In genomic region chr16:56357765-56358322, GRCh38 we compare ENCODE assay signal across 9 cellular contexts.
A peak's percentile ranks its signal among the peaks of the same experiment; 100 is the strongest.
DNase-seq lines count a peak whose midpoint lies in the region; ATAC-seq and TF ChIP-seq lines count a peak whose summit lies in the region.
"Had no signal": no experiment of that assay in that cellular context is flagged by ENCODE, and none has a peak within 500 bp of the region (broad histone marks: within the 10 kb centered on the region; RNA-seq: fewer than 3 reads in every experiment).

No MANE protein-coding gene starts in this region.

- peak overlapping the region; percentile 91 for H4K5ac ChIP-seq in IMR-90 (ENCODE audit: low read depth, low read length)

- 0 out of 2 replicates have a peak, but pooled peaks have one; percentile 15 for TF ChIP-seq CTCF in AG04450 (IDR thresholded peaks at IDR 0.05; ENCODE audit: low read depth, low read length)
- TF ChIP-seq CTCF in IMR-90 (conservative IDR thresholded peaks at IDR 0.05; ENCODE audit: low read depth, low read length), result no peak
- TF ChIP-seq CTCF in body of pancreas (IDR thresholded peaks at IDR 0.05), result no peak
- TF ChIP-seq CTCF in GM20000 (IDR thresholded peaks at IDR 0.05; ENCODE audit: extremely low read depth, missing control alignments), result no peak
- no peak for TF ChIP-seq CTCF in colonic mucosa (IDR thresholded peaks at IDR 0.05)

- peak overlapping the region; percentile 89 for H3K4ac ChIP-seq in IMR-90 (ENCODE audit: low read depth, low read length)

- POLR2A ChIA-PET in AG04450 (lab: Yijun Ruan, JAX), result no interaction called here
- POLR2A ChIA-PET in IMR-90 (lab: Charles Lee; ENCODE audit: unreplicated experiment), result no interaction called here

- H3K9me3 ChIP-seq in AG04450 (ENCODE audit: control insufficient read depth, insufficient read depth, low read length) (no peaks in the 10 kb centered on the region), IMR-90 (ENCODE audit: control insufficient read depth, insufficient read depth, low read length) (no peaks in the 10 kb centered on the region), body of pancreas (no peaks in the 10 kb centered on the region), mesodermal cell (ENCODE audit: control insufficient read depth, low read length) (no peaks in the 10 kb centered on the region), colonic mucosa (no peaks in the 10 kb centered on the region)
- H3K9me3 ChIP-seq: upper lobe of left lung had no signal

- H3K27me3 ChIP-seq in AG04450 (ENCODE audit: control insufficient read depth, insufficient read depth, low read length) (no peaks in the 10 kb centered on the region), IMR-90 (ENCODE audit: control insufficient read depth, insufficient read depth, low read length) (no peaks in the 10 kb centered on the region), body of pancreas (no peaks in the 10 kb centered on the region), colonic mucosa (no peaks in the 10 kb centered on the region)
- H3K27me3 ChIP-seq: upper lobe of left lung had no signal

- H2AFZ ChIP-seq in IMR-90 (replicated peaks; ENCODE audit: low read length, poor library complexity), result peak overlapping the region; percentile 95

- H2AK9ac ChIP-seq in IMR-90 (replicated peaks; ENCODE audit: low read depth, low read length, poor library complexity), result peak overlapping the region; percentile 92

- peak overlapping the region; percentile 82 for H3K23ac ChIP-seq in IMR-90 (ENCODE audit: low read depth, low read length)

- H3K14ac ChIP-seq in IMR-90 (replicated peaks; ENCODE audit: low read depth, low read length), result peak overlapping the region; percentile 86

- ATAC-seq in IMR-90 (ENCODE audit: low read depth), result no peak
- no peak for ATAC-seq in body of pancreas

- H2BK20ac ChIP-seq in IMR-90 (ENCODE audit: low read depth, low read length), result peak overlapping the region; percentile 60

- peak overlapping the region; percentile 84 to 93 for H4K8ac ChIP-seq in IMR-90 (ENCODE audit: low read depth in 2 of 2, low read length in 2 of 2)

- in situ Hi-C loops in IMR-90 (cut with MboI; ENCODE audit: low sequenced_read_pairs), result loop anchor here (25.0 kb wide), 1 partner anchor 871 kb away; the partner anchor contains the start of gene MMP2

- H2BK120ac ChIP-seq in IMR-90 (ENCODE audit: low read depth, low read length), result peak overlapping the region; percentile 75

- no peak for TF ChIP-seq POLR2A in IMR-90 (IDR thresholded peaks at IDR 0.05; ENCODE audit: low read depth, low read length)
- no peak for TF ChIP-seq POLR2A in body of pancreas (IDR thresholded peaks at IDR 0.05)

- no peak for TF ChIP-seq RAD21 in IMR-90 (IDR thresholded peaks at IDR 0.05; ENCODE audit: low read length)

- CTCF ChIA-PET in AG04450 (lab: Charles Lee), result interaction anchor here (2.8 to 3.7 kb wide), 2 partner anchors 12 to 39 kb away, joined by 26 to 28 read pairs; no protein-coding TSS in a partner anchor
- CTCF ChIA-PET in IMR-90 (lab: Yijun Ruan, JAX), result no interaction called here

- DNase-seq in AG04450 (ENCODE audit: low read depth, low spot score) (no peak), IMR-90 (no peak), body of pancreas (peak in 3 of 4 donors; percentile 3 to 12 (median 6)), NCI-H526 (lab: John Stamatoyannopoulos, UW) (no peak), GM20000 (ENCODE audit: low spot score) (no peak), amygdala (lab: John Stamatoyannopoulos, UW) (no peak), colonic mucosa (no peak)

- 80% methylated on average over 1 of the region's 13 CpGs; no CpG with 5 or more reads in 1 of the 2 experiments for WGBS in IMR-90 (ENCODE audit: extremely low coverage in 2 of 2, insufficient read length in 1 of 2), 2 experiments
- WGBS in body of pancreas, 2 donors, result 67 to 82% methylated on average over 8 to 13 of the region's 13 CpGs
- WGBS in mesodermal cell (ENCODE audit: insufficient coverage in 2 of 2), 2 experiments, result 85 to 94% methylated on average over 10 to 11 of the region's 13 CpGs

- H3K9ac ChIP-seq in IMR-90 (ENCODE audit: low read depth, low read length) (peak overlapping the region; percentile 58), colonic mucosa (ENCODE audit: low read depth in 2 of 2, low read length in 2 of 2) (no peak overlapping the region)

- H3K4me1 ChIP-seq in IMR-90 (ENCODE audit: control insufficient read depth, insufficient read depth, low read length) (peaks cover 12% of the 10 kb centered on the region), body of pancreas (peaks cover 10% of the 10 kb centered on the region), mesodermal cell (ENCODE audit: control insufficient read depth, insufficient read depth, low read length, poor library complexity, severe bottlenecking) (peaks cover 12% of the 10 kb centered on the region), colonic mucosa (peaks cover 4% of the 10 kb centered on the region)

- H3K4me3 ChIP-seq in AG04450 (ENCODE audit: low read depth, low read length), result no peak overlapping the region
- H3K4me3 ChIP-seq in IMR-90 (ENCODE audit: insufficient read depth, low read depth, low read length), result no peak overlapping the region
- H3K4me3 ChIP-seq in body of pancreas, result no peak overlapping the region
- H3K4me3 ChIP-seq in mesodermal cell (ENCODE audit: extremely low read depth, insufficient read depth, low read length, poor library complexity, severe bottlenecking), result no peak overlapping the region
- no peak overlapping the region for H3K4me3 ChIP-seq in colonic mucosa

- peaks cover 8% of the 10 kb centered on the region for H3K9me1 ChIP-seq in IMR-90 (ENCODE audit: insufficient read depth, low read length)

- peak overlapping the region; percentile 87 for H2BK5ac ChIP-seq in IMR-90 (ENCODE audit: low read depth, low read length, poor library complexity, severe bottlenecking)

- intact Hi-C loops in IMR-90 (cut with micrococcal nuclease) (loop anchor here (2.0 to 10.0 kb wide), 2 partner anchors 67 to 247 kb away; partner anchors contain the start of genes AMFR and MT2A), body of pancreas (cut with DNase I) (no loop called here), colonic mucosa (cut with DNase I) (no loop called here)

- peak overlapping the region; percentile 99 for H4K91ac ChIP-seq in IMR-90 (ENCODE audit: insufficient read depth, low read depth, low read length)

- H3K56ac ChIP-seq in IMR-90 (ENCODE audit: extremely low read depth, insufficient read depth, low read length), result peak overlapping the region; percentile 87; the same call in 1 of the 2 replicates

- peak overlapping the region; percentile 76 for H3K4me2 ChIP-seq in IMR-90 (ENCODE audit: low read depth, low read length)

- H3K79me1 ChIP-seq in IMR-90 (ENCODE audit: low read depth in 1 of 2, low read length in 2 of 2), result peaks cover 0 to 8% of the 10 kb centered on the region in 2 experiments; a peak in 1 of 4 replicates

- H3K36me3 ChIP-seq in IMR-90 (ENCODE audit: control insufficient read depth, insufficient read depth, low read length) (peaks cover 16% of the 10 kb centered on the region), body of pancreas (replicated peaks in 1 of 2; ENCODE audit: insufficient read depth in 1 of 2, low read depth in 2 of 2) (peaks cover 0 to 6% of the 10 kb centered on the region in 2 donors), mesodermal cell (ENCODE audit: control insufficient read depth, insufficient read depth, low read length) (peaks cover 19% of the 10 kb centered on the region), colonic mucosa (peaks cover 6% of the 10 kb centered on the region)

- peak overlapping the region; percentile 90; the same call in 2 of the 3 replicates for H2BK15ac ChIP-seq in IMR-90 (ENCODE audit: low read depth, low read length)

- H4K20me1 ChIP-seq in IMR-90 (ENCODE audit: insufficient read depth, low read length), result no peaks in the 10 kb centered on the region

- H3K27ac ChIP-seq in AG04450 (ENCODE audit: low read depth, low read length), result peak overlapping the region; percentile 94
- peak overlapping the region; percentile 78 for H3K27ac ChIP-seq in IMR-90 (ENCODE audit: insufficient read depth, low read length)
- H3K27ac ChIP-seq in body of pancreas, result peak overlapping the region in 3 of 4 donors; percentile 40 to 46 (median 40)
- H3K27ac ChIP-seq in mesodermal cell (ENCODE audit: low read depth, low read length, severe bottlenecking), result peak overlapping the region; percentile 89
- H3K27ac ChIP-seq in colonic mucosa, result no peak overlapping the region

- H3K18ac ChIP-seq in IMR-90 (ENCODE audit: low read depth, low read length), result peak overlapping the region; percentile 80

- BruUV-seq in IMR-90 (replicated peaks; lab: Mats Ljungman, UMichigan), result no TSS peak

- peak overlapping the region; percentile 95 for H2AK5ac ChIP-seq in IMR-90 (ENCODE audit: low read depth, low read length)

- dilution Hi-C loops in IMR-90 (cut with HindIII; ENCODE audit: low sequenced_read_pairs, unreplicated experiment), result no loop called here

TF ChIP-seq in IMR-90, 13 proteins besides CTCF, POLR2A, EP300 and RAD21 (continues in another document):
- TF ChIP-seq MAZ (IDR thresholded peaks at IDR 0.05; ENCODE audit: borderline replicate concordance, low read depth, low read length) (no peak), USF2 (IDR thresholded peaks at IDR 0.05; ENCODE audit: low read depth, low read length) (no peak), SMC3 (IDR thresholded peaks at IDR 0.05; ENCODE audit: low read depth, low read length) (no peak), CEBPB (IDR thresholded peaks at IDR 0.05; ENCODE audit: low read depth, low read length) (no peak), FOS (IDR thresholded peaks at IDR 0.05; ENCODE audit: low read depth, low read length) (no peak), RFX5 (IDR thresholded peaks at IDR 0.05; ENCODE audit: low read depth, low read length) (no peak), MXI1 (IDR thresholded peaks at IDR 0.05; ENCODE audit: borderline replicate concordance, low read depth, low read length) (no peak), RCOR1 (IDR thresholded peaks at IDR 0.05; ENCODE audit: insufficient replicate concordance, low read length) (no peak), BHLHE40 (IDR thresholded peaks at IDR 0.05; ENCODE audit: low read depth, low read length) (no peak), NFE2L2 (IDR thresholded peaks at IDR 0.05; ENCODE audit: low read depth, low read length) (no peak)

Comparison
In these comparisons a context has a peak if more than half of its experiments do, and no peak if none do; other contexts are left out.
1. DNase-seq: peak in body of pancreas (3 of 4); none in AG04450 (single experiment), IMR-90 (single experiment), NCI-H526 (0 of 2), GM20000 (single experiment), amygdala (0 of 56) and colonic mucosa (single experiment).